ENCODE assay signal across 23 cellular contexts in genomic region chr4:131063878-131064277, GRCh38.
"Had no signal": no experiment of that assay in that cellular context is flagged by ENCODE, and none has a peak within 500 bp of the region (broad histone marks: within the 10 kb centered on the region; RNA-seq: fewer than 3 reads in every experiment).

No MANE protein-coding gene starts in this region.

- H3K4me1 Mint-ChIP-seq: activated CD4-positive, alpha-beta memory T cell treated with anti-CD3 and anti-CD28 coated beads, Interleukin-2, amount 10 ng/mL, durations not matched to agents 7 days and 5 days; activated CD4-positive, alpha-beta T cell treated with anti-CD3 and anti-CD28 coated beads for 36 hours; activated naive CD8-positive, alpha-beta T cell treated with anti-CD3 and anti-CD28 coated beads for 36 hours; activated T-helper 17 cell treated with anti-CD3 and anti-CD28 coated beads, Interleukin-2, amount 50 U/mL, for 72 hours; T-helper 17 cell had no signal

- H3K27me3 ChIP-seq: breast epithelium had no signal

- H3K36me3 Mint-ChIP-seq: activated naive CD8-positive, alpha-beta T cell treated with anti-CD3 and anti-CD28 coated beads for 36 hours had no signal

- H3K27ac Mint-ChIP-seq: activated CD4-positive, alpha-beta memory T cell treated with anti-CD3 and anti-CD28 coated beads, Interleukin-2, amount 10 ng/mL, durations not matched to agents 7 days and 5 days; activated CD4-positive, alpha-beta T cell treated with anti-CD3 and anti-CD28 coated beads for 36 hours; activated naive CD4-positive, alpha-beta T cell treated with anti-CD3 and anti-CD28 coated beads for 36 hours; activated naive CD8-positive, alpha-beta T cell treated with anti-CD3 and anti-CD28 coated beads for 36 hours; activated T-helper 17 cell treated with anti-CD3 and anti-CD28 coated beads, Interleukin-2, amount 50 U/mL, for 72 hours; T-helper 17 cell had no signal

- H3K4me3 ChIP-seq: breast epithelium had no signal

- H3K36me3 ChIP-seq: breast epithelium, WERI-Rb-1 had no signal

- DNase-seq: activated CD4-positive, alpha-beta memory T cell treated with anti-CD3 and anti-CD28 coated beads, Interleukin-2, amount 10 ng/mL, durations not matched to agents 7 days and 5 days; activated CD4-positive, alpha-beta T cell treated with anti-CD3 and anti-CD28 coated beads for 36 hours; activated CD4-positive, alpha-beta T cell treated with anti-CD3 and anti-CD28 coated beads, Interleukin-2, amount 50 U/mL, for 1 hour; activated gamma-delta T cell; activated naive CD4-positive, alpha-beta T cell treated with anti-CD3 and anti-CD28 coated beads for 36 hours; activated naive CD8-positive, alpha-beta T cell treated with anti-CD3 and anti-CD28 coated beads for 36 hours; activated T-cell treated with anti-CD3 and anti-CD28 coated beads for 4 hours; activated T-cell treated with anti-CD3 and anti-CD28 coated beads, Interleukin-2, amount 50 U/mL, for 48 hours; anterior cingulate cortex; caudate nucleus; KG1; NCI-H1092; NCI-H1417; NCI-H1930; NCI-H2171; NCI-H226; NCI-H510A treated with DMSO at 0.1 percent for 48 hours; SIG-M5; T-helper 17 cell; T-helper 9 cell; WERI-Rb-1 had no signal

- H3K27me3 Mint-ChIP-seq: activated CD4-positive, alpha-beta memory T cell treated with anti-CD3 and anti-CD28 coated beads, Interleukin-2, amount 10 ng/mL, durations not matched to agents 7 days and 5 days; activated CD4-positive, alpha-beta T cell treated with anti-CD3 and anti-CD28 coated beads for 36 hours; activated naive CD8-positive, alpha-beta T cell treated with anti-CD3 and anti-CD28 coated beads for 36 hours; activated T-helper 17 cell treated with anti-CD3 and anti-CD28 coated beads, Interleukin-2, amount 50 U/mL, for 72 hours; T-helper 17 cell had no signal

- H3K4me3 Mint-ChIP-seq: activated CD4-positive, alpha-beta memory T cell treated with anti-CD3 and anti-CD28 coated beads, Interleukin-2, amount 10 ng/mL, durations not matched to agents 7 days and 5 days; activated CD4-positive, alpha-beta T cell treated with anti-CD3 and anti-CD28 coated beads for 36 hours; activated naive CD4-positive, alpha-beta T cell treated with anti-CD3 and anti-CD28 coated beads for 36 hours; activated naive CD8-positive, alpha-beta T cell treated with anti-CD3 and anti-CD28 coated beads for 36 hours; activated T-helper 17 cell treated with anti-CD3 and anti-CD28 coated beads, Interleukin-2, amount 50 U/mL, for 72 hours; T-helper 17 cell had no signal

- ATAC-seq: activated CD4-positive, alpha-beta T cell treated with anti-CD3 and anti-CD28 coated beads for 36 hours; activated T-helper 17 cell treated with anti-CD3 and anti-CD28 coated beads, Interleukin-2, amount 50 U/mL, for 72 hours; T-helper 17 cell had no signal

- H3K27ac ChIP-seq: breast epithelium, WERI-Rb-1 had no signal

- H3K4me1 ChIP-seq: breast epithelium had no signal
